Comparison of ENCODE assay signal across 1 cellular context in genomic region chr6:11831653-11832052, GRCh38.
A peak's percentile ranks its signal among the peaks of the same experiment; 100 is the strongest.
TF ChIP-seq lines count a peak whose summit lies in the region.

No MANE protein-coding gene starts in this region.

TF ChIP-seq in K562, 482 proteins besides CTCF, POLR2A, EP300 and RAD21:
- TF ChIP-seq, protein P1, sequence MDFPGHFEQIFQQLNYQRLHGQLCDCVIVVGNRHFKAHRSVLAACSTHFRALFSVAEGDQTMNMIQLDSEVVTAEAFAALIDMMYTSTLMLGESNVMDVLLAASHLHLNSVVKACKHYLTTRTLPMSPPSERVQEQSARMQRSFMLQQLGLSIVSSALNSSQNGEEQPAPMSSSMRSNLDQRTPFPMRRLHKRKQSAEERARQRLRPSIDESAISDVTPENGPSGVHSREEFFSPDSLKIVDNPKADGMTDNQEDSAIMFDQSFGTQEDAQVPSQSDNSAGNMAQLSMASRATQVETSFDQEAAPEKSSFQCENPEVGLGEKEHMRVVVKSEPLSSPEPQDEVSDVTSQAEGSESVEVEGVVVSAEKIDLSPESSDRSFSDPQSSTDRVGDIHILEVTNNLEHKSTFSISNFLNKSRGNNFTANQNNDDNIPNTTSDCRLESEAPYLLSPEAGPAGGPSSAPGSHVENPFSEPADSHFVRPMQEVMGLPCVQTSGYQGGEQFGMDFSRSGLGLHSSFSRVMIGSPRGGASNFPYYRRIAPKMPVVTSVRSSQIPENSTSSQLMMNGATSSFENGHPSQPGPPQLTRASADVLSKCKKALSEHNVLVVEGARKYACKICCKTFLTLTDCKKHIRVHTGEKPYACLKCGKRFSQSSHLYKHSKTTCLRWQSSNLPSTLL (IDR thresholded peaks at IDR 0.05), result peak; percentile 17; the same call in 1 of the 2 replicates
- no peak for TF ChIP-seq GTF2B (IDR thresholded peaks at IDR 0.05; ENCODE audit: extremely low read depth, insufficient read length)
TF ChIP-seq in K562: peak in this region for 1.
